8 cellular contexts compared by ENCODE assay signal in genomic region chr16:70267516-70267915, GRCh38. TPM values are rescaled to one million over a fixed set of nuclear protein-coding genes. Genes with fewer than 3 reads are reported as not detected.
DNase-seq lines count a peak whose midpoint lies in the region; FAIRE-seq and TF ChIP-seq lines count a peak whose summit lies in the region.

No MANE protein-coding gene starts in this region.

- TF ChIP-seq CTCF in BJ (IDR thresholded peaks at IDR 0.05; ENCODE audit: insufficient read depth, low read depth, low read length) (peak; percentile 59), GM10248 (IDR thresholded peaks at IDR 0.05; ENCODE audit: control extremely low read depth, extremely low read depth, low read depth, missing control alignments) (peak; percentile 34), OCI-LY3 (IDR thresholded peaks at IDR 0.05; ENCODE audit: low read depth, low read length) (peak; percentile 46), H1 (IDR thresholded peaks at IDR 0.05; ENCODE audit: control extremely low read depth in 1 of 3, insufficient read depth in 1 of 3, low read depth in 1 of 3, low read length in 3 of 3) (peak; percentile 51 to 80 (median 58)), osteocyte (IDR thresholded peaks at IDR 0.05) (peak; percentile 56)

- CTCF ChIA-PET in BJ (lab: Yijun Ruan, JAX) (interaction anchor here (0.6 to 3.6 kb wide), 8 partner anchors 9 to 138 kb away, joined by 3 to 46 read pairs (median 4); partner anchors contain the start of genes AARS1 and EXOSC6), GM10248 (lab: Yijun Ruan, JAX) (interaction anchor here (0.8 to 2.8 kb wide), 16 partner anchors 9 to 210 kb away, joined by 3 to 12 read pairs (median 5); partner anchors contain the start of genes AARS1, DDX19B and EXOSC6), H1 (lab: Charles Lee; ENCODE audit: partially characterized antibody) (interaction anchor here (0.6 to 3.4 kb wide), 33 partner anchors 8 to 306 kb away, joined by 3 to 67 read pairs (median 4); partner anchors contain the start of genes AARS1 and EXOSC6)

- peak; percentile 31 to 34 for TF ChIP-seq RAD21 in H1 (IDR thresholded peaks at IDR 0.05 in 1 of 2, conservative IDR thresholded peaks at IDR 0.05 in 1 of 2; ENCODE audit: low read depth in 2 of 2, low read length in 2 of 2)

- H3K36me3 ChIP-seq in BJ (ENCODE audit: control insufficient read depth, insufficient read depth, low read length) (peaks cover 55% of the 10 kb centered on the region), OCI-LY3 (replicated peaks; ENCODE audit: low read depth, low read length) (peaks cover 59% of the 10 kb centered on the region), H1 (ENCODE audit: control insufficient read depth in 2 of 4, insufficient read depth in 4 of 4, low read length in 3 of 4) (peaks cover 49 to 97% (median 83%) of the 10 kb centered on the region in 4 experiments)

- no peak overlapping the region for H2BK15ac ChIP-seq in H1 (ENCODE audit: low read length)

- WGBS in H1 (ENCODE audit: extremely low coverage in 1 of 2, insufficient coverage in 1 of 2, insufficient read length in 1 of 2, insufficient replicate concordance in 2 of 2, low coverage in 1 of 2, low lambda C conversion rate in 2 of 2, missing lambda C conversion rate in 1 of 2), 2 experiments, result 72% methylated on average over 6 of the region's 6 CpGs; no CpG with 5 or more reads in 1 of the 2 experiments

- H3K56ac ChIP-seq in H1 (replicated peaks; ENCODE audit: insufficient read length, low read depth, low read length), result no peak overlapping the region

- H2BK12ac ChIP-seq in H1 (ENCODE audit: low read depth, low read length), result no peak overlapping the region

- no peak overlapping the region for H2BK20ac ChIP-seq in H1 (ENCODE audit: low read length)

- H3K27ac ChIP-seq in OCI-LY3 (ENCODE audit: low read length) (no peak overlapping the region), H1 (ENCODE audit: low read depth, low read length) (no peak overlapping the region)

- FAIRE-seq in H1 (lab: Jason Lieb, UNC), result peak; percentile 87

- H4K20me1 ChIP-seq in OCI-LY3 (ENCODE audit: insufficient read depth, low read length), result peaks cover 2% of the 10 kb centered on the region; the same call in 1 of the 2 replicates
- H4K20me1 ChIP-seq in H1 (replicated peaks in 1 of 2; ENCODE audit: control insufficient read depth in 1 of 2, insufficient read depth in 2 of 2, low read length in 2 of 2), result peaks cover 0 to 3% of the 10 kb centered on the region in 2 experiments

- H4K91ac ChIP-seq in H1 (replicated peaks; ENCODE audit: insufficient read length, low read length), result no peak overlapping the region

- no peaks in the 10 kb centered on the region for H3K27me3 Mint-ChIP-seq in osteocyte (ENCODE audit: unreplicated experiment)

- H3K9ac ChIP-seq in OCI-LY3 (ENCODE audit: low read length) (no peak overlapping the region), H1 (replicated peaks in 1 of 4; ENCODE audit: extremely low read depth in 1 of 4, low read depth in 3 of 4, low read length in 3 of 4) (no peak overlapping the region)

- H4K8ac ChIP-seq in H1 (ENCODE audit: extremely low read depth, insufficient read depth, low read length), result no peak overlapping the region; the same call in 1 of the 2 replicates

- H2AFZ ChIP-seq in OCI-LY3 (ENCODE audit: low read depth, low read length) (no peak overlapping the region), H1 (ENCODE audit: low read length) (no peak overlapping the region)

- no peaks in the 10 kb centered on the region for H3K9me3 Mint-ChIP-seq in osteocyte (ENCODE audit: unreplicated experiment)

- no peak for DNase-seq in BJ (ENCODE audit: low read depth)
- DNase-seq in GM10248 (ENCODE audit: extremely low spot score), result no peak
- peak in 1 of 2 experiments; percentile 69 for DNase-seq in H1 (ENCODE audit: low read depth in 1 of 2, low spot score in 2 of 2)
- no peak for DNase-seq in osteocyte (ENCODE audit: extremely low spot score, unreplicated experiment)
- DNase-seq in putamen (ENCODE audit: low spot score), result no peak
- DNase-seq in NCI-H345 treated with DMSO at 0.1 percent for 48 hours (lab: John Stamatoyannopoulos, UW; ENCODE audit: unreplicated experiment), result no peak
- DNase-seq in activated T-cell treated with anti-CD3 and anti-CD28 coated beads for 4 hours, result no peak

- H4K5ac ChIP-seq in H1 (ENCODE audit: insufficient read length, low read depth, low read length), result no peak overlapping the region

- H3K4me2 ChIP-seq in OCI-LY3 (ENCODE audit: low read length) (no peak overlapping the region), H1 (ENCODE audit: insufficient read depth in 1 of 2, low read depth in 2 of 2, low read length in 2 of 2) (no peak overlapping the region)

- H3K27ac Mint-ChIP-seq in osteocyte (ENCODE audit: unreplicated experiment), result peak overlapping the region; percentile 34

- H3K79me2 ChIP-seq in OCI-LY3 (ENCODE audit: low read length), result no peaks in the 10 kb centered on the region; the same call in 1 of the 2 replicates
- H3K79me2 ChIP-seq in H1 (ENCODE audit: control insufficient read depth in 1 of 2, insufficient read depth in 2 of 2, low read length in 2 of 2), result 0 out of 4 replicates have a peak, but pooled peaks cover 0 to 7% of the 10 kb centered on the region in 2 experiments

- no peaks in the 10 kb centered on the region for H3K23me2 ChIP-seq in H1 (ENCODE audit: low read depth, low read length)

- no peaks in the 10 kb centered on the region for H3K9me3 ChIP-seq in OCI-LY3 (ENCODE audit: insufficient read depth, low read length)
- H3K9me3 ChIP-seq in H1 (ENCODE audit: insufficient read depth in 2 of 2, low read depth in 1 of 2, low read length in 1 of 2), result no peaks in the 10 kb centered on the region

- no peak for TF ChIP-seq EP300 in H1 (IDR thresholded peaks at IDR 0.05; ENCODE audit: borderline replicate concordance in 1 of 2, low read depth in 2 of 2, low read length in 2 of 2)

- H3K4me3 Mint-ChIP-seq in osteocyte (ENCODE audit: unreplicated experiment), result no peak overlapping the region

- H3K27me3 ChIP-seq in BJ (ENCODE audit: control insufficient read depth, insufficient read depth, low read length) (no peaks in the 10 kb centered on the region), OCI-LY3 (ENCODE audit: low read depth, low read length) (no peaks in the 10 kb centered on the region), H1 (replicated peaks in 1 of 4; ENCODE audit: control insufficient read depth in 3 of 4, extremely low read depth in 1 of 4, insufficient read depth in 3 of 4, low read length in 3 of 4) (no peaks in the 10 kb centered on the region)

- H3K4me3 ChIP-seq in BJ (ENCODE audit: low read depth, low read length), result no peak overlapping the region
- H3K4me3 ChIP-seq in OCI-LY3 (ENCODE audit: low read length), result no peak overlapping the region
- no peak overlapping the region for H3K4me3 ChIP-seq in H1 (ENCODE audit: extremely low read depth in 1 of 4, insufficient read depth in 2 of 4, low read depth in 3 of 4, low read length in 4 of 4)

- H2AK5ac ChIP-seq in H1 (ENCODE audit: low read depth, low read length), result no peak overlapping the region

- H2BK120ac ChIP-seq in H1 (replicated peaks; ENCODE audit: low read depth, low read length), result no peak overlapping the region

- H3K4ac ChIP-seq in H1 (replicated peaks; ENCODE audit: insufficient read length, low read depth, low read length), result no peak overlapping the region

- POLR2A ChIA-PET in BJ (lab: Charles Lee) (no interaction called here), GM10248 (lab: Yijun Ruan, JAX) (interaction anchor here (0.6 kb wide), 1 partner anchor 18 kb away, joined by 3 read pairs; no protein-coding TSS in a partner anchor), H1 (lab: Charles Lee; ENCODE audit: partially characterized antibody) (interaction anchor here (0.6 to 24.1 kb wide), 12 partner anchors 8 to 280 kb away, joined by 3 to 414 read pairs (median 5); partner anchors contain the start of genes AARS1, DDX19B, EXOSC6 and FCSK)

- H2BK5ac ChIP-seq in H1 (ENCODE audit: low read depth, low read length), result no peak overlapping the region

- no peaks in the 10 kb centered on the region; the same call in none of the 2 replicates for H3K79me1 ChIP-seq in H1 (ENCODE audit: low read depth, low read length)

- H3K4me1 Mint-ChIP-seq in osteocyte (ENCODE audit: unreplicated experiment), result no peaks in the 10 kb centered on the region

- H3K14ac ChIP-seq in H1 (ENCODE audit: insufficient read length), result no peak overlapping the region

- no peaks in the 10 kb centered on the region for H3K4me1 ChIP-seq in OCI-LY3 (ENCODE audit: low read length)
- no peaks in the 10 kb centered on the region for H3K4me1 ChIP-seq in H1 (replicated peaks in 1 of 4; ENCODE audit: control insufficient read depth in 3 of 4, insufficient read depth in 4 of 4, low read length in 3 of 4)

- H3K18ac ChIP-seq in H1 (ENCODE audit: extremely low read depth, low read length), result no peak overlapping the region

- no peak overlapping the region for H3K23ac ChIP-seq in H1 (ENCODE audit: insufficient read length)

- no peak for TF ChIP-seq POLR2A in H1 (IDR thresholded peaks at IDR 0.05; ENCODE audit: control extremely low read depth in 1 of 2, low read depth in 2 of 2, low read length in 2 of 2)

- peaks cover 57% of the 10 kb centered on the region for H3K36me3 Mint-ChIP-seq in osteocyte (ENCODE audit: unreplicated experiment)

RNA-seq across cellular contexts. Expression of gene EXOSC6, which starts 15.8 kb away (rescaled TPM):
- polyA plus RNA-seq in BJ (2011; rRNA removed), result 10.6 and 14.9 TPM in 2 replicates
- polyA minus RNA-seq in BJ (2011; rRNA and poly(A)+ RNA removed), result 12.9 and 16.2 TPM in 2 replicates
- 21.7 and 22.5 TPM in 2 replicates for total RNA-seq in H1 (2021; fragmentation: NEBNext Ultra II Directional; extraction: Animal tissue kit (Norgen Biotek cat#: 25700))
- 8.7 and 9.7 TPM in 2 replicates for polyA plus RNA-seq in H1 (2011; rRNA removed)
- 10.9 TPM for polyA plus RNA-seq in H1 (2011; cell fraction: cytosol; rRNA removed)
- polyA plus RNA-seq in H1 (2011; cell fraction: nucleus; rRNA removed), result 8.3 TPM
- polyA plus RNA-seq in H1 (2012, experiment 1 of 2), result 7.2 to 11.1 TPM (median 8.3 TPM) in 4 replicates
- polyA plus RNA-seq in H1 (2012, experiment 2 of 2), result 7.7 TPM
- polyA plus RNA-seq in H1 (2013, experiment 1 of 2), result 12.2 TPM
- polyA plus RNA-seq in H1 (2013, experiment 2 of 2), result 10.7 TPM
- 4.4 and 5.0 TPM in 2 replicates for polyA minus RNA-seq in H1 (2011; rRNA and poly(A)+ RNA removed)
- 10.9 TPM for polyA minus RNA-seq in H1 (2011; cell fraction: cytosol; rRNA and poly(A)+ RNA removed)
- polyA minus RNA-seq in H1 (2011; cell fraction: nucleus; rRNA and poly(A)+ RNA removed), result 13.0 TPM
- 55.2 and 66.2 TPM in 2 replicates for total RNA-seq in osteocyte

RNA-seq across cellular contexts. Expression of gene AARS1, which starts 21.8 kb away (rescaled TPM):
- polyA plus RNA-seq in BJ (2011; rRNA removed) (178 and 234 TPM in 2 replicates), H1 (2011; rRNA removed) (130 and 164 TPM in 2 replicates)
- polyA minus RNA-seq in BJ (2011; rRNA and poly(A)+ RNA removed), result 186 and 255 TPM in 2 replicates
- 231 and 235 TPM in 2 replicates for total RNA-seq in H1 (2021; fragmentation: NEBNext Ultra II Directional; extraction: Animal tissue kit (Norgen Biotek cat#: 25700))
- 244 TPM for polyA plus RNA-seq in H1 (2011; cell fraction: cytosol; rRNA removed)
- 347 TPM for polyA plus RNA-seq in H1 (2011; cell fraction: nucleus; rRNA removed)
- 193 to 234 TPM (median 226 TPM) in 4 replicates for polyA plus RNA-seq in H1 (2012, experiment 1 of 2)
- polyA plus RNA-seq in H1 (2012, experiment 2 of 2), result 90.4 TPM
- 92.4 TPM for polyA plus RNA-seq in H1 (2013, experiment 1 of 2)
- 88.3 TPM for polyA plus RNA-seq in H1 (2013, experiment 2 of 2)
- 256 and 302 TPM in 2 replicates for polyA minus RNA-seq in H1 (2011; rRNA and poly(A)+ RNA removed)
- polyA minus RNA-seq in H1 (2011; cell fraction: cytosol; rRNA and poly(A)+ RNA removed), result 155 TPM
- 111 TPM for polyA minus RNA-seq in H1 (2011; cell fraction: nucleus; rRNA and poly(A)+ RNA removed)
- total RNA-seq in osteocyte, result 297 and 313 TPM in 2 replicates

RNA-seq across cellular contexts. Expression of gene DDX19B, which starts 31.5 kb away (rescaled TPM):
- polyA plus RNA-seq in BJ (2011; rRNA removed), result 33.6 and 55.9 TPM in 2 replicates
- 10.7 and 14.6 TPM in 2 replicates for polyA minus RNA-seq in BJ (2011; rRNA and poly(A)+ RNA removed)
- 42.7 and 46.6 TPM in 2 replicates for total RNA-seq in H1 (2021; fragmentation: NEBNext Ultra II Directional; extraction: Animal tissue kit (Norgen Biotek cat#: 25700))
- 36.5 and 40.5 TPM in 2 replicates for polyA plus RNA-seq in H1 (2011; rRNA removed)
- polyA plus RNA-seq in H1 (2011; cell fraction: cytosol; rRNA removed), result 39.7 TPM
- 42.3 TPM for polyA plus RNA-seq in H1 (2011; cell fraction: nucleus; rRNA removed)
- polyA plus RNA-seq in H1 (2012, experiment 1 of 2), result 39.9 to 49.7 TPM (median 47.9 TPM) in 4 replicates
- polyA plus RNA-seq in H1 (2012, experiment 2 of 2), result 23.1 TPM
- 34.6 TPM for polyA plus RNA-seq in H1 (2013, experiment 1 of 2)
- 34.9 TPM for polyA plus RNA-seq in H1 (2013, experiment 2 of 2)
- polyA minus RNA-seq in H1 (2011; rRNA and poly(A)+ RNA removed), result 23.3 and 29.1 TPM in 2 replicates
- 14.5 TPM for polyA minus RNA-seq in H1 (2011; cell fraction: cytosol; rRNA and poly(A)+ RNA removed)
- polyA minus RNA-seq in H1 (2011; cell fraction: nucleus; rRNA and poly(A)+ RNA removed), result 17.2 TPM
- total RNA-seq in osteocyte, result 30.0 and 37.1 TPM in 2 replicates
